Comparison of ENCODE assay signal across 20 cellular contexts in genomic region chr1:39652105-39652504, GRCh38. TPM values are rescaled to one million over a fixed set of nuclear protein-coding genes. Genes with fewer than 3 reads are reported as not detected.
"Had no signal": no experiment of that assay in that cellular context is flagged by ENCODE, and none has a peak within 500 bp of the region (broad histone marks: within the 10 kb centered on the region; RNA-seq: fewer than 3 reads in every experiment).

No MANE protein-coding gene starts in this region.

- H2AFZ ChIP-seq: neural progenitor cell, parathyroid adenoma had no signal

- H3K4me3 Mint-ChIP-seq: activated CD4-positive, alpha-beta T cell treated with anti-CD3 and anti-CD28 coated beads, Interleukin-2, amount 10 ng/mL, durations not matched to agents 7 days and 5 days; activated T-helper 1 cell treated with anti-CD3 and anti-CD28 coated beads, Interleukin-12 subunit alpha, Interleukin-12 subunit beta, Interleukin-2, Interleukin-4 antibody, amounts not matched to agents 30 ng/mL and 10 ng/mL and 1 ng/mL, durations not matched to agents 14 hours and 24 hours and 36 hours; mesothelial cell of epicardium; neural progenitor cell; WTC11 had no signal

- H3K9me3 ChIP-seq: lower lobe of right lung had no signal

- ATAC-seq: lower lobe of right lung, WTC11 had no signal

- H3K4me2 ChIP-seq: neural progenitor cell had no signal

- H3K36me3 Mint-ChIP-seq: mesothelial cell of epicardium, neural progenitor cell, WTC11 had no signal

- H3K79me2 ChIP-seq: parathyroid adenoma had no signal

- H3K27ac Mint-ChIP-seq: activated CD4-positive, alpha-beta T cell treated with anti-CD3 and anti-CD28 coated beads, Interleukin-2, amount 10 ng/mL, durations not matched to agents 7 days and 5 days; activated T-helper 1 cell treated with anti-CD3 and anti-CD28 coated beads, Interleukin-12 subunit alpha, Interleukin-12 subunit beta, Interleukin-2, Interleukin-4 antibody, amounts not matched to agents 30 ng/mL and 10 ng/mL and 1 ng/mL, durations not matched to agents 14 hours and 24 hours and 36 hours; mesothelial cell of epicardium; WTC11 had no signal

- H3K9me3 Mint-ChIP-seq: activated CD4-positive, alpha-beta T cell treated with anti-CD3 and anti-CD28 coated beads, Interleukin-2, amount 10 ng/mL, durations not matched to agents 7 days and 5 days; activated T-helper 1 cell treated with anti-CD3 and anti-CD28 coated beads, Interleukin-12 subunit alpha, Interleukin-12 subunit beta, Interleukin-2, Interleukin-4 antibody, amounts not matched to agents 30 ng/mL and 10 ng/mL and 1 ng/mL, durations not matched to agents 14 hours and 24 hours and 36 hours; mesothelial cell of epicardium; neural progenitor cell; WTC11 had no signal

- H3K27me3 ChIP-seq: dorsolateral prefrontal cortex had no signal

- H3K36me3 ChIP-seq: lower lobe of right lung, neural progenitor cell had no signal

- H3K4me1 ChIP-seq: neural progenitor cell, parathyroid adenoma had no signal

- H3K4me3 ChIP-seq: dorsolateral prefrontal cortex, lower lobe of right lung, neural progenitor cell had no signal

- DNase-seq: activated CD4-positive, alpha-beta T cell treated with anti-CD3 and anti-CD28 coated beads, Interleukin-2, amount 10 ng/mL, durations not matched to agents 7 days and 5 days; activated naive CD4-positive, alpha-beta T cell; anterior cingulate cortex; dorsolateral prefrontal cortex; erythroblast; glutamatergic neuron; lower lobe of right lung; retina; small intestine; stimulated activated CD4-positive, alpha-beta T cell treated with anti-CD3 and anti-CD28 coated beads, Interleukin-4, amount 100 ng/mL, for 24 hours; stimulated activated naive CD4-positive, alpha-beta T cell treated with Interleukin-2 at 50 U/mL for 16 hours; T-helper 2 cell had no signal

- H3K27ac ChIP-seq: lower lobe of right lung, neural progenitor cell, parathyroid adenoma had no signal

RNA-seq across cellular contexts. Expression of gene HEYL, which starts 12.7 kb away (rescaled TPM):
- total RNA-seq: activated CD4-positive, alpha-beta T cell treated with anti-CD3 and anti-CD28 coated beads, Interleukin-2, amount 10 ng/mL, durations not matched to agents 7 days and 5 days; bronchial epithelial cell had no signal

RNA-seq across cellular contexts. Expression of gene NT5C1A, which starts 19.8 kb away (rescaled TPM):
- total RNA-seq: activated CD4-positive, alpha-beta T cell treated with anti-CD3 and anti-CD28 coated beads, Interleukin-2, amount 10 ng/mL, durations not matched to agents 7 days and 5 days; bronchial epithelial cell; fibroblast of villous mesenchyme; lower lobe of right lung; mesothelial cell of epicardium; ureter; WTC11 had no signal

RNA-seq across cellular contexts. Expression of gene HPCAL4, which starts 39.1 kb away (rescaled TPM):
- total RNA-seq: fibroblast of villous mesenchyme, ureter had no signal
